In the genomic region with DNA sequence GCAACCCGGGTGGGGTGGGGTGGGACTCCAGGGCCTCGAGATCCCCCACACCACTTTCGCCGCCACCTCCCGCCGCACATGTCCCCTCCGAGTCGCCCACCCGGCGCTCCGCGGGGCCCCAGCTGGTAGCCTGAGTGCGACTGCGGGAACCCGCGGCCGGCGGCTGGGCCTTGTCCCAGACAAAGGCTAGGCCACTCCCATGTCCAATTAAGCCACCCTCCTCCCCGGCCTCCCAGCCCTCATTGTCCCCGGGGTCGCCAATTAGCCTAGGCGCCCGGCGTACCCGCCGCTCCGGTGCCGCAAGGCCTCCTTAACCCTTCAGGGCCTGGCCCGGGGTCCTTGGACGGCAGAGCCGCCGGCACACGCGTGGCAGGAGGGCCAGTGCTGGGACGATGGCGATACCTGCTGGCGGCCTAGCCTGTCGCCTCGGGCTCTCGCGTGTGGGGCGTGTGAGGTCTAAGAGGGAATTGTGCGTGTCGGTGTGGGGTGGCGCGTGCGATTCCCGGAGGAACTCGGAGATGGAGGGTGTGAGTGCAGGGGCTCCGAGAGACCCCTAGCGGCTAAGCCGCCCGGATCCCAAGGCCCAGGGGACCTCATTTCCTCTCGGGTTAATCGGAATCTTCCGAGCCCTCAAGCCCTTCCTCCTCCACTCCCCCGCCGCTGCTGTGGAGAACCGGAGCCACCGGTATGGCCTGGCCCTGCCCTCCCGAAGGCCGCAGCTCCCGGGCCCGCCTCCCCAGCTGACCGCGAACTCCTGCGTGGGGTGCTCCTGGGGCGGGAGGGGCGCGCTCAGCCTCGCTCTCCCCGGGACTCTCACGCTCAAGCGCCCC, we compare ENCODE assay signal across 9 cellular contexts. TPM values are rescaled to one million over a fixed set of nuclear protein-coding genes. Genes with fewer than 3 reads are reported as not detected.
DNase-seq lines count a peak whose midpoint lies in the region; ATAC-seq and TF ChIP-seq lines count a peak whose summit lies in the region.
"Had no signal": no experiment of that assay in that cellular context is flagged by ENCODE, and none has a peak within 500 bp of the region (broad histone marks: within the 10 kb centered on the region; RNA-seq: fewer than 3 reads in every experiment).

No MANE protein-coding gene starts in this region.

- H3K36me3 ChIP-seq in ovary: no peaks in the 10 kb centered on the region

- peak; percentile 55 for ATAC-seq in Right ventricle myocardium superior (ENCODE audit: poor library complexity)

- no peak for TF ChIP-seq EP300 in ovary (IDR thresholded peaks at IDR 0.05)

- H3K27me3 ChIP-seq in ovary: no peaks in the 10 kb centered on the region

- H3K27ac ChIP-seq in ovary: peak overlapping the region; percentile 31 to 80

- no peaks in the 10 kb centered on the region for H3K9me3 ChIP-seq in ovary

- WGBS in ovary, 3 donors: 3 to 7% (median 3%) methylated on average over 65 to 74 of the region's 74 CpGs

- TF ChIP-seq CTCF in ovary (IDR thresholded peaks at IDR 0.05): peak in 1 of 3 donors; percentile 6

- TF ChIP-seq POLR2A in ovary (IDR thresholded peaks at IDR 0.05): no peak

- peak; percentile 57 for DNase-seq in activated CD4-positive, CD25-positive, alpha-beta regulatory T cell treated with anti-CD3 and anti-CD28 coated beads, Interleukin-2, amount 50 U/mL, for 72 hours
- DNase-seq in activated CD4-positive, CD25-positive, alpha-beta regulatory T cell (lab: John Stamatoyannopoulos, UW): no peak
- DNase-seq in KG1 (lab: John Stamatoyannopoulos, UW) (peak; percentile 16), Right ventricle myocardium superior (peak; percentile 70), ovary (peak; percentile 66 to 79 (median 71)), NAMALWA (ENCODE audit: low spot score) (no peak)
- peak; percentile 55 to 61 for DNase-seq in activated T-cell treated with anti-CD3 and anti-CD28 coated beads, Interleukin-2, amount 50 U/mL, for 48 hours
- DNase-seq in stimulated activated CD4-positive, alpha-beta T cell treated with anti-CD3 and anti-CD28 coated beads, Interleukin-4, amount 100 ng/mL, for 24 hours: no peak

- H3K4me3 ChIP-seq in ovary: peak overlapping the region; percentile 61

- H3K4me1 ChIP-seq in ovary (ENCODE audit: insufficient read depth): peaks cover 5% of the 10 kb centered on the region

- intact Hi-C loops in Right ventricle myocardium superior (cut with DNase I) (loop anchor here (10.0 kb wide), 1 partner anchor 653 kb away; a partner anchor contains a TSS), ovary (cut with DNase I) (loop anchor here in 3 of 4 donors (5.0 to 10.0 kb wide), 6 partner anchors 143 to 656 kb away; a partner anchor contains a TSS)

RNA-seq across cellular contexts. Expression of a gene that starts 11.7 kb away (rescaled TPM):
- total RNA-seq in Right ventricle myocardium superior (13.1 TPM), ovary (10 to 100 TPM in 4 of 7 donors, 1 to 10 TPM in 3; 5.6 to 22.2 (median 16.9) TPM)
- 10 to 100 TPM in 1 of 2 donors, 1 to 10 TPM in 1; 4.8 to 16.0 TPM for polyA plus RNA-seq in ovary

RNA-seq across cellular contexts. Expression of a gene that starts 40.9 kb away (rescaled TPM):
- total RNA-seq in Right ventricle myocardium superior (not detected), ovary (under 1 TPM in 1 of 7 donors, not detected in 6; 0.18 TPM)
- polyA plus RNA-seq in ovary: not detected
- total RNA-seq: glomerular endothelial cell had no signal

Comparison
In these comparisons a context has a peak if more than half of its experiments do, and no peak if none do; other contexts are left out.
1. DNase-seq: peak in activated CD4-positive, CD25-positive, alpha-beta regulatory T cell treated with anti-CD3 and anti-CD28 coated beads, Interleukin-2, amount 50 U/mL, for 72 hours (single experiment), KG1 (single experiment), activated T-cell treated with anti-CD3 and anti-CD28 coated beads, Interleukin-2, amount 50 U/mL, for 48 hours (2 of 2), Right ventricle myocardium superior (single experiment) and ovary (5 of 5); none in activated CD4-positive, CD25-positive, alpha-beta regulatory T cell (0 of 4), stimulated activated CD4-positive, alpha-beta T cell treated with anti-CD3 and anti-CD28 coated beads, Interleukin-4, amount 100 ng/mL, for 24 hours (single experiment) and NAMALWA (single experiment).